In genomic region chr9:95429096-95429495, GRCh38 we compare ENCODE assay signal across 26 cellular contexts.
"Had no signal": no experiment of that assay in that cellular context is flagged by ENCODE, and none has a peak within 500 bp of the region (broad histone marks: within the 10 kb centered on the region; RNA-seq: fewer than 3 reads in every experiment).

No MANE protein-coding gene starts in this region.

- H3K4me1 ChIP-seq: breast epithelium had no signal

- H3K4me3 ChIP-seq: breast epithelium, SJCRH30 had no signal

- H3K9me2 ChIP-seq: SK-N-SH had no signal

- ATAC-seq: activated CD4-positive, CD25-positive, alpha-beta regulatory T cell treated with anti-CD3 and anti-CD28 coated beads, Interleukin-2, amount 50 U/mL, for 24 hours; activated CD8-positive, alpha-beta T cell treated with anti-CD3 and anti-CD28 coated beads, Interleukin-2, amount 10 ng/mL, durations not matched to agents 7 days and 5 days; activated naive CD4-positive, alpha-beta T cell treated with anti-CD3 and anti-CD28 coated beads, Interleukin-2, amount 50 U/mL, for 72 hours; Panc1; Right ventricle myocardium inferior had no signal

- H3K4me2 ChIP-seq: SK-N-SH had no signal

- H3K9me3 ChIP-seq: SK-N-SH had no signal

- H3K4me3 Mint-ChIP-seq: activated CD8-positive, alpha-beta T cell treated with anti-CD3 and anti-CD28 coated beads, Interleukin-2, amount 10 ng/mL, durations not matched to agents 7 days and 5 days; T-helper 2 cell treated with Interferon-gamma antibody and Interleukin-4, amounts not matched to agents 5 μg/mL and 100 μg/mL, for 36 hours had no signal

- H3K27me3 ChIP-seq: breast epithelium, SJCRH30 had no signal

- DNase-seq: activated CD4-positive, alpha-beta T cell treated with anti-CD3 and anti-CD28 coated beads for 4 hours; activated CD8-positive, alpha-beta memory T cell treated with anti-CD3 and anti-CD28 coated beads, Interleukin-2, amount 50 U/mL, for 48 hours; activated CD8-positive, alpha-beta T cell treated with anti-CD3 and anti-CD28 coated beads, Interleukin-2, amount 10 ng/mL, durations not matched to agents 7 days and 5 days; activated effector memory CD4-positive, alpha-beta T cell treated with anti-CD3 and anti-CD28 coated beads, Interleukin-2, amount 50 U/mL, for 16 hours; activated naive CD4-positive, alpha-beta T cell treated with Interleukin-2 at 50 U/mL for 16 hours; activated T-cell treated with anti-CD3 and anti-CD28 coated beads, Interleukin-2, amount 50 U/mL, for 1 hour; caudate nucleus; Kasumi-1; NCI-H1105 treated with DMSO at 0.1 percent for 48 hours; NCI-H1436 treated with DMSO at 0.1 percent for 48 hours; NCI-H187; NCI-H2081; NCI-H510A treated with DMSO at 0.1 percent for 48 hours; NCI-H69; NK-92 treated with Interleukin-12 subunit alpha and Interleukin-12 subunit beta, amount 100 ng/mL, for 24 hours; OCI-M1; RPMI8226; SJCRH30; SK-N-SH; SW 1271 had no signal

- H3K27ac ChIP-seq: breast epithelium, SJCRH30 had no signal

- H3K36me3 ChIP-seq: breast epithelium, SJCRH30 had no signal

- H3K27ac Mint-ChIP-seq: activated CD8-positive, alpha-beta T cell treated with anti-CD3 and anti-CD28 coated beads, Interleukin-2, amount 10 ng/mL, durations not matched to agents 7 days and 5 days; activated naive CD4-positive, alpha-beta T cell treated with anti-CD3 and anti-CD28 coated beads, Interleukin-2, amount 50 U/mL, for 72 hours; T-helper 2 cell treated with Interferon-gamma antibody and Interleukin-4, amounts not matched to agents 5 μg/mL and 100 μg/mL, for 36 hours had no signal

- H3K9ac ChIP-seq: SK-N-SH had no signal
